Comparison of ENCODE assay signal across 18 cellular contexts in genomic region chr7:76342222-76342621, GRCh38. TPM values are rescaled to one million over a fixed set of nuclear protein-coding genes. Genes with fewer than 3 reads are reported as not detected.
DNase-seq lines count a peak whose midpoint lies in the region; ATAC-seq and TF ChIP-seq lines count a peak whose summit lies in the region.
"Had no signal": no experiment of that assay in that cellular context is flagged by ENCODE, and none has a peak within 500 bp of the region (broad histone marks: within the 10 kb centered on the region; RNA-seq: fewer than 3 reads in every experiment).

No MANE protein-coding gene starts in this region.

- no peak for DNase-seq in activated naive CD4-positive, alpha-beta T cell treated with anti-CD3 and anti-CD28 coated beads, Interleukin-2, amount 50 U/mL, for 72 hours (ENCODE audit: low spot score in 2 of 2)
- no peak for DNase-seq in activated naive CD4-positive, alpha-beta T cell treated with anti-CD3 and anti-CD28 coated beads for 36 hours
- DNase-seq in H9 (no peak), psoas muscle (no peak), NCI-H1092 (lab: John Stamatoyannopoulos, UW) (no peak)
- DNase-seq: activated CD8-positive, alpha-beta T cell treated with anti-CD3 and anti-CD28 coated beads for 36 hours; DMS79 treated with DMSO at 0.1 percent for 48 hours; effector memory CD8-positive, alpha-beta T cell; MM.1S; natural killer cell; NCI-H187; NCI-H446 treated with DMSO at 0.1 percent for 48 hours; RPMI8226; stimulated activated CD4-positive, alpha-beta T cell treated with anti-CD3 and anti-CD28 coated beads, Interleukin-12 subunit alpha, Interleukin-12 subunit beta, amount 100 ng/mL, for 4 hours; tibial artery had no signal

- H2BK120ac ChIP-seq in H9 (ENCODE audit: low read depth, low read length, poor library complexity, severe bottlenecking): no peak overlapping the region

- TF ChIP-seq CTCF in H9 (conservative IDR thresholded peaks at IDR 0.05) (no peak), brain (conservative IDR thresholded peaks at IDR 0.05) (no peak), psoas muscle (IDR thresholded peaks at IDR 0.05) (no peak)

- peaks cover 18 to 74% of the 10 kb centered on the region in 2 donors for H3K36me3 Mint-ChIP-seq in activated naive CD4-positive, alpha-beta T cell treated with anti-CD3 and anti-CD28 coated beads, Interleukin-2, amount 50 U/mL, for 72 hours
- peaks cover 57% of the 10 kb centered on the region for H3K36me3 Mint-ChIP-seq in activated naive CD4-positive, alpha-beta T cell treated with anti-CD3 and anti-CD28 coated beads for 36 hours (ENCODE audit: low read depth)
- H3K36me3 Mint-ChIP-seq in H9 (ENCODE audit: insufficient read depth in 1 of 3, low read depth in 3 of 3): peaks cover 58 to 81% (median 79%) of the 10 kb centered on the region in 3 experiments
- peaks cover 95% of the 10 kb centered on the region for H3K36me3 Mint-ChIP-seq in brain

- H3K36me3 ChIP-seq in psoas muscle (ENCODE audit: insufficient read depth in 1 of 2, low read depth in 1 of 2): peaks cover 3 to 55% of the 10 kb centered on the region in 2 donors

- H2AFZ ChIP-seq in H9 (ENCODE audit: low read length): no peak overlapping the region

- no peak overlapping the region for H3K4me3 Mint-ChIP-seq in activated naive CD4-positive, alpha-beta T cell treated with anti-CD3 and anti-CD28 coated beads for 36 hours
- H3K4me3 Mint-ChIP-seq in H9 (no peak overlapping the region), brain (peak overlapping the region in 1 of 5 experiments; percentile 8)
- H3K4me3 Mint-ChIP-seq: activated CD8-positive, alpha-beta T cell treated with anti-CD3 and anti-CD28 coated beads for 36 hours; effector memory CD8-positive, alpha-beta T cell; natural killer cell had no signal

- no peak overlapping the region for H3K4ac ChIP-seq in H9 (ENCODE audit: low read depth, low read length)

- no peak overlapping the region for H3K14ac ChIP-seq in H9 (ENCODE audit: insufficient read depth, low read length)

- H3K79me2 ChIP-seq in H9 (ENCODE audit: insufficient read depth, low read length): peaks cover 79% of the 10 kb centered on the region; the same call in 1 of the 2 replicates

- no peak overlapping the region for H3T11ph ChIP-seq in H9 (ENCODE audit: low read length)

- no peak overlapping the region for H3K4me2 ChIP-seq in H9 (ENCODE audit: insufficient read depth, insufficient read length, low read length)

- H3K18ac ChIP-seq in H9 (ENCODE audit: insufficient read length, low read depth, low read length): no peak overlapping the region

- no peak overlapping the region for H2BK12ac ChIP-seq in H9 (ENCODE audit: insufficient read length, low read depth, low read length)

- H3K23me2 ChIP-seq in H9 (ENCODE audit: insufficient read length, low read depth, low read length, poor library complexity, severe bottlenecking): no peaks in the 10 kb centered on the region

- H3K9ac ChIP-seq in H9 (ENCODE audit: extremely low read depth, insufficient read length, low read length): no peak overlapping the region

- H4K8ac ChIP-seq in H9 (replicated peaks; ENCODE audit: insufficient read length, low read depth, low read length): no peak overlapping the region

- peaks cover 12% of the 10 kb centered on the region for H3K79me1 ChIP-seq in H9 (ENCODE audit: insufficient read depth, low read depth, low read length, poor library complexity, severe bottlenecking)

- H2BK5ac ChIP-seq in H9 (ENCODE audit: insufficient read length, low read length): no peak overlapping the region

- peak overlapping the region; percentile 74 to 86 for H3K27ac Mint-ChIP-seq in activated naive CD4-positive, alpha-beta T cell treated with anti-CD3 and anti-CD28 coated beads, Interleukin-2, amount 50 U/mL, for 72 hours
- no peak overlapping the region for H3K27ac Mint-ChIP-seq in activated naive CD4-positive, alpha-beta T cell treated with anti-CD3 and anti-CD28 coated beads for 36 hours
- H3K27ac Mint-ChIP-seq in H9 (peak overlapping the region in 2 of 3 experiments; percentile 17 to 36; a peak in 4 of 7 replicates), brain (peak overlapping the region in 4 of 5 experiments; percentile 13 to 55 (median 40))
- H3K27ac Mint-ChIP-seq: activated CD8-positive, alpha-beta T cell treated with anti-CD3 and anti-CD28 coated beads for 36 hours had no signal

- H3K4me1 Mint-ChIP-seq in activated naive CD4-positive, alpha-beta T cell treated with anti-CD3 and anti-CD28 coated beads for 36 hours (ENCODE audit: low read depth): peaks cover 81% of the 10 kb centered on the region
- H3K4me1 Mint-ChIP-seq in H9 (peaks cover 36 to 44% of the 10 kb centered on the region in 2 experiments), brain (peaks cover 95% of the 10 kb centered on the region)

- H3K4me3 ChIP-seq in psoas muscle: no peak overlapping the region
- H3K4me3 ChIP-seq: tibial artery had no signal

- H3K27ac ChIP-seq in H9 (ENCODE audit: insufficient read length, low read depth, low read length): no peak overlapping the region
- peak overlapping the region; percentile 84 for H3K27ac ChIP-seq in psoas muscle

- no peaks in the 10 kb centered on the region for H3K27me3 Mint-ChIP-seq in activated naive CD4-positive, alpha-beta T cell treated with anti-CD3 and anti-CD28 coated beads for 36 hours (ENCODE audit: low read depth)
- H3K27me3 Mint-ChIP-seq in H9 (ENCODE audit: low read depth): no peaks in the 10 kb centered on the region
- peaks cover 3% of the 10 kb centered on the region for H3K27me3 Mint-ChIP-seq in brain
- H3K27me3 Mint-ChIP-seq: activated CD8-positive, alpha-beta T cell treated with anti-CD3 and anti-CD28 coated beads for 36 hours; effector memory CD8-positive, alpha-beta T cell had no signal

- H3K27me3 ChIP-seq in H9 (ENCODE audit: insufficient read depth, low read length) (no peaks in the 10 kb centered on the region), psoas muscle (ENCODE audit: insufficient read depth in 3 of 3, low read length in 2 of 3) (no peaks in the 10 kb centered on the region)
- H3K27me3 ChIP-seq: tibial artery had no signal

- no peak overlapping the region for H3K56ac ChIP-seq in H9 (ENCODE audit: insufficient read length, low read depth, low read length)

- no peak overlapping the region for H3K23ac ChIP-seq in H9 (ENCODE audit: insufficient read length, low read depth, low read length)

- no peak for ATAC-seq in activated naive CD4-positive, alpha-beta T cell treated with anti-CD3 and anti-CD28 coated beads, Interleukin-2, amount 50 U/mL, for 72 hours
- ATAC-seq in psoas muscle (no peak), GM19023 (IDR thresholded peaks at IDR 0.05; ENCODE audit: unreplicated experiment) (no peak)
- no peak for ATAC-seq in activated CD4-positive, CD25-positive, alpha-beta regulatory T cell treated with anti-CD3 and anti-CD28 coated beads, Interleukin-2, amount 50 U/mL, for 24 hours
- ATAC-seq: activated CD8-positive, alpha-beta T cell treated with anti-CD3 and anti-CD28 coated beads for 36 hours; effector memory CD8-positive, alpha-beta T cell; natural killer cell had no signal

- CTCF ChIA-PET in activated naive CD4-positive, alpha-beta T cell treated with anti-CD3 and anti-CD28 coated beads for 36 hours (lab: Charles Lee): no interaction called here

- no CpG with 5 or more reads among the region's 5 CpGs for WGBS in H9 (ENCODE audit: extremely low coverage, insufficient read length, low lambda C conversion rate)
- WGBS in psoas muscle, 3 donors: 74 to 88% (median 83%) methylated on average over 5 of the region's 5 CpGs

- H2AK5ac ChIP-seq in H9 (ENCODE audit: insufficient read length, low read length): no peak overlapping the region

- H4K20me1 ChIP-seq in H9 (ENCODE audit: control insufficient read depth, insufficient read depth, insufficient read length): no peaks in the 10 kb centered on the region

- H2BK20ac ChIP-seq in H9 (ENCODE audit: low read depth, low read length, poor library complexity, severe bottlenecking): no peak overlapping the region

- no peak overlapping the region for H4K91ac ChIP-seq in H9 (ENCODE audit: insufficient read length, low read depth, low read length)

- no peak overlapping the region for H4K5ac ChIP-seq in H9 (ENCODE audit: insufficient read length, low read depth, low read length)

- H3K9me3 ChIP-seq in H9 (ENCODE audit: control insufficient read depth, low read depth, low read length) (no peaks in the 10 kb centered on the region), psoas muscle (no peaks in the 10 kb centered on the region)
- H3K9me3 ChIP-seq: tibial artery had no signal

- no peaks in the 10 kb centered on the region; the same call in 1 of the 2 replicates for H3K4me1 ChIP-seq in H9 (ENCODE audit: insufficient read depth, low read length)
- H3K4me1 ChIP-seq in psoas muscle: peaks cover 87% of the 10 kb centered on the region

- H2BK15ac ChIP-seq in H9 (ENCODE audit: low read depth, low read length): no peak overlapping the region

- no peaks in the 10 kb centered on the region for H3K9me3 Mint-ChIP-seq in activated naive CD4-positive, alpha-beta T cell treated with anti-CD3 and anti-CD28 coated beads, Interleukin-2, amount 50 U/mL, for 72 hours
- H3K9me3 Mint-ChIP-seq in activated naive CD4-positive, alpha-beta T cell treated with anti-CD3 and anti-CD28 coated beads for 36 hours: no peaks in the 10 kb centered on the region
- H3K9me3 Mint-ChIP-seq in H9 (no peaks in the 10 kb centered on the region), brain (no peaks in the 10 kb centered on the region)
- H3K9me3 Mint-ChIP-seq: activated CD8-positive, alpha-beta T cell treated with anti-CD3 and anti-CD28 coated beads for 36 hours; effector memory CD8-positive, alpha-beta T cell; natural killer cell had no signal

- intact Hi-C loops in activated naive CD4-positive, alpha-beta T cell treated with anti-CD3 and anti-CD28 coated beads for 36 hours (cut with micrococcal nuclease): loop anchor here (2.0 kb wide), 1 partner anchor 23 kb away; no protein-coding TSS in a partner anchor
- intact Hi-C loops in psoas muscle (cut with DNase I): no loop called here

RNA-seq across cellular contexts. Expression of gene YWHAG, which starts 16.6 kb away (rescaled TPM):
- 100 to 1,000 TPM; 103 to 143 TPM for total RNA-seq in activated naive CD4-positive, alpha-beta T cell treated with anti-CD3 and anti-CD28 coated beads, Interleukin-2, amount 50 U/mL, for 72 hours
- total RNA-seq in activated naive CD4-positive, alpha-beta T cell treated with anti-CD3 and anti-CD28 coated beads for 36 hours: 10 to 100 TPM; 95.3 to 96.9 TPM
- total RNA-seq in H9 (2021) (241 and 243 TPM in 2 replicates), psoas muscle (100 to 1,000 TPM; 342 to 421 (median 401) TPM)
- polyA plus RNA-seq in brain (ENCODE audit: insufficient read depth, low read depth, low replicate concordance) (215 TPM), psoas muscle (100 to 1,000 TPM; 204 to 523 (median 213) TPM)

RNA-seq across cellular contexts. Expression of gene HSPB1, which starts 39.7 kb away (rescaled TPM):
- total RNA-seq in activated naive CD4-positive, alpha-beta T cell treated with anti-CD3 and anti-CD28 coated beads, Interleukin-2, amount 50 U/mL, for 72 hours: 10 to 100 TPM; 42.5 to 78.1 TPM
- 100 to 1,000 TPM; 106 to 115 TPM for total RNA-seq in activated naive CD4-positive, alpha-beta T cell treated with anti-CD3 and anti-CD28 coated beads for 36 hours
- total RNA-seq in H9 (2021) (175 and 186 TPM in 2 replicates), psoas muscle (1,000 to 10,000 TPM; 2,972 to 5,803 (median 5,243) TPM)
- polyA plus RNA-seq in brain (ENCODE audit: insufficient read depth, low read depth, low replicate concordance) (404 TPM), psoas muscle (1,000 to 10,000 TPM; 1,312 to 4,364 (median 1,775) TPM)

Comparison
In these comparisons a context has a peak if more than half of its experiments do, and no peak if none do; other contexts are left out.
1. RNA of gene HSPB1, which starts 39.7 kb away (total RNA-seq): 2,972 to 5,803 TPM in psoas muscle; 175 to 186 TPM in H9, 106 to 115 TPM in activated naive CD4-positive, alpha-beta T cell treated with anti-CD3 and anti-CD28 coated beads for 36 hours and 42.5 to 78.1 TPM in activated naive CD4-positive, alpha-beta T cell treated with anti-CD3 and anti-CD28 coated beads, Interleukin-2, amount 50 U/mL, for 72 hours; every median in the first group is over 10 times any median in the second.